ENCODE assay signal across 8 cellular contexts in genomic region chr12:42588308-42588836, GRCh38. TPM values are rescaled to one million over a fixed set of nuclear protein-coding genes. Genes with fewer than 3 reads are reported as not detected.
A peak's percentile ranks its signal among the peaks of the same experiment; 100 is the strongest.
DNase-seq lines count a peak whose midpoint lies in the region; ATAC-seq, FAIRE-seq and TF ChIP-seq lines count a peak whose summit lies in the region.

No MANE protein-coding gene starts in this region.

- peaks cover 6% of the 10 kb centered on the region in 2 donors for H3K36me3 Mint-ChIP-seq in CD14-positive monocyte

- no peak overlapping the region for H4K8ac ChIP-seq in neuronal stem cell (ENCODE audit: low read depth, low read length)

- H3K4me3 Mint-ChIP-seq in CD14-positive monocyte = peak overlapping the region; percentile 79 to 90

- no peak overlapping the region for H3K27ac ChIP-seq in PC-9
- peak overlapping the region in 3 of 4 donors; percentile 31 to 82 (median 75) for H3K27ac ChIP-seq in esophagus squamous epithelium
- no peak overlapping the region for H3K27ac ChIP-seq in neuronal stem cell (replicated peaks; ENCODE audit: low read length)

- no peak overlapping the region for H3K4ac ChIP-seq in neuronal stem cell (ENCODE audit: low read length)

- no peaks in the 10 kb centered on the region for H4K20me1 ChIP-seq in PC-9 (ENCODE audit: insufficient read depth)

- POLR2A ChIA-PET in PC-9 (lab: Charles Lee; ENCODE audit: unreplicated experiment) = no interaction called here

- H2BK12ac ChIP-seq in neuronal stem cell (ENCODE audit: low read length) = no peak overlapping the region

- no peak overlapping the region for H4K91ac ChIP-seq in neuronal stem cell (ENCODE audit: low read depth, low read length, poor library complexity)

- no peak overlapping the region for H2BK5ac ChIP-seq in neuronal stem cell (ENCODE audit: low read length)

- TF ChIP-seq CTCF in CD14-positive monocyte (IDR thresholded peaks at IDR 0.05) (no peak), PC-9 (conservative IDR thresholded peaks at IDR 0.05) (no peak), esophagus squamous epithelium (IDR thresholded peaks at IDR 0.05) (no peak), D721Med (IDR thresholded peaks at IDR 0.05; ENCODE audit: insufficient read depth, missing control alignments) (no peak)

- H2AK5ac ChIP-seq in neuronal stem cell (ENCODE audit: low read depth, low read length) = no peak overlapping the region

- H3K14ac ChIP-seq in neuronal stem cell (ENCODE audit: low read length) = no peak overlapping the region

- no peak overlapping the region for H3K18ac ChIP-seq in neuronal stem cell (ENCODE audit: low read length)

- no peak for ATAC-seq in HG03342 (IDR thresholded peaks at IDR 0.05; ENCODE audit: unreplicated experiment)
- no peak for ATAC-seq in HG02938 (IDR thresholded peaks at IDR 0.05; ENCODE audit: unreplicated experiment)

- 14 to 17% methylated on average over 11 of the region's 11 CpGs for WGBS in esophagus squamous epithelium, 2 donors
- no CpG with 5 or more reads among the region's 11 CpGs for WGBS in neuronal stem cell (ENCODE audit: extremely low coverage in 2 of 2, insufficient read length in 2 of 2, insufficient replicate concordance in 1 of 2), 2 donors

- H3K27me3 ChIP-seq in PC-9 (ENCODE audit: insufficient read depth, low read depth) (no peaks in the 10 kb centered on the region), esophagus squamous epithelium (peaks cover 0 to 45% (median 3%) of the 10 kb centered on the region in 4 donors), neuronal stem cell (ENCODE audit: control insufficient read depth in 3 of 3, insufficient read depth in 3 of 3, low read depth in 1 of 3, low read length in 3 of 3) (peaks cover 0 to 17% (median 0%) of the 10 kb centered on the region in 3 experiments)

- H3K4me1 Mint-ChIP-seq in CD14-positive monocyte = peaks cover 35% of the 10 kb centered on the region

- no peak for TF ChIP-seq POLR2A in esophagus squamous epithelium (IDR thresholded peaks at IDR 0.05)

- H3K27me3 Mint-ChIP-seq in CD14-positive monocyte (ENCODE audit: low read depth in 3 of 3) = peaks cover 52 to 69% (median 58%) of the 10 kb centered on the region in 3 donors

- FAIRE-seq in D721Med (lab: Jason Lieb, UNC) = no peak

- H3K4me1 ChIP-seq in PC-9 (replicated peaks; ENCODE audit: insufficient read depth) (peaks cover 13% of the 10 kb centered on the region; the same call in 1 of the 2 replicates), esophagus squamous epithelium (peaks cover 10 to 58% (median 22%) of the 10 kb centered on the region in 3 donors), neuronal stem cell (ENCODE audit: control insufficient read depth in 2 of 2, insufficient read depth in 1 of 2, low read depth in 1 of 2, low read length in 2 of 2) (peaks cover 6 to 10% of the 10 kb centered on the region in 2 donors)

- H3K9me3 Mint-ChIP-seq in CD14-positive monocyte = peaks cover 0 to 15% (median 3%) of the 10 kb centered on the region in 7 donors

- intact Hi-C loops in CD14-positive monocyte (cut with micrococcal nuclease) (no loop called here), PC-9 (cut with micrococcal nuclease; ENCODE audit: unreplicated experiment) (no loop called here), esophagus squamous epithelium (cut with DNase I) (no loop called here)

- CTCF ChIA-PET in PC-9 (lab: Charles Lee) = interaction anchor here (0.5 to 0.7 kb wide), 2 partner anchors 33 to 600 kb away, joined by 3 to 6 read pairs; no protein-coding TSS in a partner anchor

- no peaks in the 10 kb centered on the region for H3K79me2 ChIP-seq in PC-9 (ENCODE audit: low read depth)

- no peaks in the 10 kb centered on the region for H3F3A ChIP-seq in PC-9 (ENCODE audit: insufficient read depth, low read depth)

- H3K23ac ChIP-seq in neuronal stem cell (ENCODE audit: low read depth, low read length, poor library complexity) = no peak overlapping the region

- H3K9ac ChIP-seq in neuronal stem cell (ENCODE audit: low read depth, low read length, poor library complexity) = no peak overlapping the region

- H3K36me3 ChIP-seq in PC-9 (ENCODE audit: low read depth) (no peaks in the 10 kb centered on the region), esophagus squamous epithelium (no peaks in the 10 kb centered on the region), neuronal stem cell (replicated peaks in 1 of 2; ENCODE audit: control insufficient read depth in 2 of 2, insufficient read depth in 2 of 2, low read length in 2 of 2) (no peaks in the 10 kb centered on the region)

- H2AFZ ChIP-seq in PC-9 (peak overlapping the region; percentile 82), neuronal stem cell (ENCODE audit: low read length) (peak overlapping the region; percentile 96)

- no peak overlapping the region for H2BK120ac ChIP-seq in neuronal stem cell (ENCODE audit: low read depth, low read length)

- H2BK15ac ChIP-seq in neuronal stem cell (ENCODE audit: low read length) = no peak overlapping the region

- no peaks in the 10 kb centered on the region for H3K79me1 ChIP-seq in neuronal stem cell (ENCODE audit: low read depth, low read length)

- peak overlapping the region; percentile 89 for H3K4me3 ChIP-seq in PC-9
- H3K4me3 ChIP-seq in esophagus squamous epithelium = peak overlapping the region; percentile 56 to 91 (median 72)
- H3K4me3 ChIP-seq in neuronal stem cell (ENCODE audit: low read length in 2 of 2) = peak overlapping the region; percentile 54 to 57

- no peaks in the 10 kb centered on the region for H3K9me2 ChIP-seq in PC-9 (ENCODE audit: insufficient read depth)

- no TSS peak for BruUV-seq in PC-9 (replicated peaks; lab: Mats Ljungman, UMichigan)

- H3K9me3 ChIP-seq in PC-9 (ENCODE audit: insufficient read depth, low read depth) (no peaks in the 10 kb centered on the region), esophagus squamous epithelium (no peaks in the 10 kb centered on the region), neuronal stem cell (replicated peaks in 1 of 2; ENCODE audit: control insufficient read depth in 2 of 2, insufficient read depth in 1 of 2, low read depth in 1 of 2, low read length in 2 of 2) (no peaks in the 10 kb centered on the region)

- DNase-seq in CD14-positive monocyte (ENCODE audit: low spot score) (no peak), PC-9 (no peak), esophagus squamous epithelium (lab: John Stamatoyannopoulos, UW) (no peak), neuronal stem cell (ENCODE audit: low spot score) (no peak), D721Med (ENCODE audit: insufficient read length, low spot score) (no peak), NCI-H774 (lab: John Stamatoyannopoulos, UW) (no peak)

- no peak overlapping the region for H3K27ac Mint-ChIP-seq in CD14-positive monocyte

- H3K4me2 ChIP-seq in PC-9 = peak overlapping the region; percentile 89
- H3K4me2 ChIP-seq in neuronal stem cell (ENCODE audit: insufficient read depth, low read length, poor library complexity, severe bottlenecking) = peak overlapping the region; percentile 99

RNA-seq across cellular contexts. Expression of gene PRICKLE1, which starts 1.2 kb away (rescaled TPM):
- 1 to 10 TPM; 2.6 to 5.1 TPM for polyA plus RNA-seq in CD14-positive monocyte
- total RNA-seq in PC-9 (2021) = 6.7 and 7.0 TPM in 2 replicates
- 1 to 10 TPM in 3 of 4 donors, under 1 TPM in 1; 0.19 to 8.0 (median 2.7) TPM for total RNA-seq in esophagus squamous epithelium
- polyA plus RNA-seq in neuronal stem cell (2013, experiment 1 of 2) = 3.9 TPM
- polyA plus RNA-seq in neuronal stem cell (2013, experiment 2 of 2) = 3.9 TPM

Comparison
In these comparisons a context has a peak if more than half of its experiments do, and no peak if none do; other contexts are left out.
1. H3K27ac ChIP-seq: peak in esophagus squamous epithelium (3 of 4); none in PC-9 (single experiment) and neuronal stem cell (single experiment).
2. Peak in every context shown above with its lines, with median percentiles within 50 percentile points of each other: H3K4me3 ChIP-seq.